ENCODE assay signal across 1 cellular context in the genomic region with DNA sequence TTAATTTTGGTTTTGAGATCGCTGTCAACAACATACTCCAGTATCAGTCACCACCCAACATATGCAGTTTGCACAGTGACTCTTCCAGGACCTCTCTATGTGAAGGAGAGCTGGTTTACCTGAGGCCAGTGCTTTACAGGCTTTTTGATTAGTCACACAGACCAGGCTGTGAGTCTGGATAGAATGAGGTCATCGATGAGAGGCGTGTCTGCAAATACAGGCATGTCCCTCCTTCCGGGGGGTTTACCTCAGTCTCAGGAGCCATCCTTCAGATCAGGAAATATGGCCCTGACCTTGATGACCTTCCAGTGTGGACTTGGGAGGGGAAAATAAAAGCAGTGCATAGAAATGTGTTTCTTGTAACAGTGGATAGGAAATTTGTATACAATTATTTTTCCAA.
TF ChIP-seq lines count a peak whose summit lies in the region.

No MANE protein-coding gene starts in this region.

TF ChIP-seq in HepG2, 621 proteins besides CTCF, POLR2A, EP300 and RAD21 (continued from another document and continues in another):
- TF ChIP-seq NR2F6 (IDR thresholded peaks at IDR 0.05) (peak; percentile 70), NR2F6 (CRISPR knock-in tag; IDR thresholded peaks at IDR 0.05) (peak; percentile 78), ATF4 (CRISPR knock-in tag; IDR thresholded peaks at IDR 0.05) (no peak), AHR (CRISPR knock-in tag; IDR thresholded peaks at IDR 0.05) (no peak), PATZ1 (CRISPR knock-in tag; IDR thresholded peaks at IDR 0.05) (0 out of 2 replicates have a peak, but pooled peaks have one; percentile 18), CREB1 (IDR thresholded peaks at IDR 0.05) (no peak), CREB1 (CRISPR knock-in tag; IDR thresholded peaks at IDR 0.05) (0 out of 2 replicates have a peak, but pooled peaks have one; percentile 36), KAT7 (CRISPR knock-in tag; IDR thresholded peaks at IDR 0.05; ENCODE audit: borderline replicate concordance) (no peak), PHF21A (CRISPR knock-in tag; IDR thresholded peaks at IDR 0.05) (no peak), KAT2B (IDR thresholded peaks at IDR 0.05; ENCODE audit: borderline replicate concordance, low read depth, low read length) (no peak), ZNF263 (CRISPR knock-in tag; IDR thresholded peaks at IDR 0.05) (no peak), RARA (CRISPR knock-in tag; IDR thresholded peaks at IDR 0.05) (peak; percentile 68), MED8 (CRISPR knock-in tag; IDR thresholded peaks at IDR 0.05; ENCODE audit: insufficient replicate concordance) (no peak), NCOA2 (CRISPR knock-in tag; IDR thresholded peaks at IDR 0.05) (0 out of 2 replicates have a peak, but pooled peaks have one; percentile 16), ZNF703 (CRISPR knock-in tag; IDR thresholded peaks at IDR 0.05; ENCODE audit: borderline replicate concordance) (no peak), ZNF512B (CRISPR knock-in tag; IDR thresholded peaks at IDR 0.05; ENCODE audit: borderline replicate concordance) (no peak), ATAD3A (CRISPR knock-in tag; IDR thresholded peaks at IDR 0.05) (no peak), ZNF3 (CRISPR knock-in tag; IDR thresholded peaks at IDR 0.05) (no peak), TMF1 (CRISPR knock-in tag; IDR thresholded peaks at IDR 0.05; ENCODE audit: low read depth) (no peak), NPAS2 (CRISPR knock-in tag; IDR thresholded peaks at IDR 0.05; ENCODE audit: borderline replicate concordance) (no peak), JUN (CRISPR knock-in tag; IDR thresholded peaks at IDR 0.05) (peak; percentile 76; the same call in 1 of the 2 replicates), ZNF777 (CRISPR knock-in tag; IDR thresholded peaks at IDR 0.05) (no peak), PHF5A (CRISPR knock-in tag; IDR thresholded peaks at IDR 0.05; ENCODE audit: low read depth, unreplicated experiment) (no peak), ZUFSP (CRISPR knock-in tag; IDR thresholded peaks at IDR 0.05; ENCODE audit: borderline replicate concordance) (no peak), TCF7 (IDR thresholded peaks at IDR 0.05; ENCODE audit: low read depth) (peak; percentile 20; the same call in 1 of the 2 replicates), BHLHE40 (IDR thresholded peaks at IDR 0.05; ENCODE audit: low read length) (0 out of 2 replicates have a peak, but pooled peaks have one; percentile 13), SP5 (CRISPR knock-in tag; IDR thresholded peaks at IDR 0.05; ENCODE audit: borderline replicate concordance, low read depth) (peak; percentile 77), RXRB (CRISPR knock-in tag; IDR thresholded peaks at IDR 0.05; ENCODE audit: borderline replicate concordance) (peak; percentile 63), GABPA (IDR thresholded peaks at IDR 0.05; ENCODE audit: low read depth, low read length) (no peak), GABPA (CRISPR knock-in tag; IDR thresholded peaks at IDR 0.05; ENCODE audit: low read depth) (peak; percentile 62), MAFG (CRISPR knock-in tag; IDR thresholded peaks at IDR 0.05) (no peak), ELF1 (CRISPR knock-in tag; IDR thresholded peaks at IDR 0.05) (no peak), SMAD9 (CRISPR knock-in tag; IDR thresholded peaks at IDR 0.05) (no peak), ETV5 (CRISPR knock-in tag; IDR thresholded peaks at IDR 0.05; ENCODE audit: borderline replicate concordance) (peak; percentile 86; the same call in 1 of the 2 replicates), FOXP4 (CRISPR knock-in tag; IDR thresholded peaks at IDR 0.05) (no peak), HMG20A (CRISPR knock-in tag; IDR thresholded peaks at IDR 0.05; ENCODE audit: borderline replicate concordance) (peak; percentile 72; the same call in 1 of the 2 replicates), POGZ (CRISPR knock-in tag; IDR thresholded peaks at IDR 0.05) (peak; percentile 34; the same call in 1 of the 2 replicates)
- TF ChIP-seq, protein P1, sequence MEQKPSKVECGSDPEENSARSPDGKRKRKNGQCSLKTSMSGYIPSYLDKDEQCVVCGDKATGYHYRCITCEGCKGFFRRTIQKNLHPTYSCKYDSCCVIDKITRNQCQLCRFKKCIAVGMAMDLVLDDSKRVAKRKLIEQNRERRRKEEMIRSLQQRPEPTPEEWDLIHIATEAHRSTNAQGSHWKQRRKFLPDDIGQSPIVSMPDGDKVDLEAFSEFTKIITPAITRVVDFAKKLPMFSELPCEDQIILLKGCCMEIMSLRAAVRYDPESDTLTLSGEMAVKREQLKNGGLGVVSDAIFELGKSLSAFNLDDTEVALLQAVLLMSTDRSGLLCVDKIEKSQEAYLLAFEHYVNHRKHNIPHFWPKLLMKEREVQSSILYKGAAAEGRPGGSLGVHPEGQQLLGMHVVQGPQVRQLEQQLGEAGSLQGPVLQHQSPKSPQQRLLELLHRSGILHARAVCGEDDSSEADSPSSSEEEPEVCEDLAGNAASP (CRISPR knock-in tag; IDR thresholded peaks at IDR 0.05; ENCODE audit: borderline replicate concordance) = no peak
- TF ChIP-seq, protein P2, sequence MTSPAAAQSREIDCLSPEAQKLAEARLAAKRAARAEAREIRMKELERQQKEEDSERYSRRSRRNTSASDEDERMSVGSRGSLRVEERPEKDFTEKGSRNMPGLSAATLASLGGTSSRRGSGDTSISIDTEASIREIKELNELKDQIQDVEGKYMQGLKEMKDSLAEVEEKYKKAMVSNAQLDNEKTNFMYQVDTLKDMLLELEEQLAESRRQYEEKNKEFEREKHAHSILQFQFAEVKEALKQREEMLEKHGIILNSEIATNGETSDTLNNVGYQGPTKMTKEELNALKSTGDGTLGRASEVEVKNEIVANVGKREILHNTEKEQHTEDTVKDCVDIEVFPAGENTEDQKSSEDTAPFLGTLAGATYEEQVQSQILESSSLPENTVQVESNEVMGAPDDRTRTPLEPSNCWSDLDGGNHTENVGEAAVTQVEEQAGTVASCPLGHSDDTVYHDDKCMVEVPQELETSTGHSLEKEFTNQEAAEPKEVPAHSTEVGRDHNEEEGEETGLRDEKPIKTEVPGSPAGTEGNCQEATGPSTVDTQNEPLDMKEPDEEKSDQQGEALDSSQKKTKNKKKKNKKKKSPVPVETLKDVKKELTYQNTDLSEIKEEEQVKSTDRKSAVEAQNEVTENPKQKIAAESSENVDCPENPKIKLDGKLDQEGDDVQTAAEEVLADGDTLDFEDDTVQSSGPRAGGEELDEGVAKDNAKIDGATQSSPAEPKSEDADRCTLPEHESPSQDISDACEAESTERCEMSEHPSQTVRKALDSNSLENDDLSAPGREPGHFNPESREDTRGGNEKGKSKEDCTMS (CRISPR knock-in tag; conservative IDR thresholded peaks at IDR 0.05) = no peak
- TF ChIP-seq, protein P3, sequence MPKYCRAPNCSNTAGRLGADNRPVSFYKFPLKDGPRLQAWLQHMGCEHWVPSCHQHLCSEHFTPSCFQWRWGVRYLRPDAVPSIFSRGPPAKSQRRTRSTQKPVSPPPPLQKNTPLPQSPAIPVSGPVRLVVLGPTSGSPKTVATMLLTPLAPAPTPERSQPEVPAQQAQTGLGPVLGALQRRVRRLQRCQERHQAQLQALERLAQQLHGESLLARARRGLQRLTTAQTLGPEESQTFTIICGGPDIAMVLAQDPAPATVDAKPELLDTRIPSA (CRISPR knock-in tag; IDR thresholded peaks at IDR 0.05; ENCODE audit: borderline replicate concordance) = no peak
- TF ChIP-seq, protein P4, sequence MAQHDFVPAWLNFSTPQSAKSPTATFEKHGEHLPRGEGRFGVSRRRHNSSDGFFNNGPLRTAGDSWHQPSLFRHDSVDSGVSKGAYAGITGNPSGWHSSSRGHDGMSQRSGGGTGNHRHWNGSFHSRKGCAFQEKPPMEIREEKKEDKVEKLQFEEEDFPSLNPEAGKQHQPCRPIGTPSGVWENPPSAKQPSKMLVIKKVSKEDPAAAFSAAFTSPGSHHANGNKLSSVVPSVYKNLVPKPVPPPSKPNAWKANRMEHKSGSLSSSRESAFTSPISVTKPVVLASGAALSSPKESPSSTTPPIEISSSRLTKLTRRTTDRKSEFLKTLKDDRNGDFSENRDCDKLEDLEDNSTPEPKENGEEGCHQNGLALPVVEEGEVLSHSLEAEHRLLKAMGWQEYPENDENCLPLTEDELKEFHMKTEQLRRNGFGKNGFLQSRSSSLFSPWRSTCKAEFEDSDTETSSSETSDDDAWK (CRISPR knock-in tag; IDR thresholded peaks at IDR 0.05) = no peak
- TF ChIP-seq, protein P5, sequence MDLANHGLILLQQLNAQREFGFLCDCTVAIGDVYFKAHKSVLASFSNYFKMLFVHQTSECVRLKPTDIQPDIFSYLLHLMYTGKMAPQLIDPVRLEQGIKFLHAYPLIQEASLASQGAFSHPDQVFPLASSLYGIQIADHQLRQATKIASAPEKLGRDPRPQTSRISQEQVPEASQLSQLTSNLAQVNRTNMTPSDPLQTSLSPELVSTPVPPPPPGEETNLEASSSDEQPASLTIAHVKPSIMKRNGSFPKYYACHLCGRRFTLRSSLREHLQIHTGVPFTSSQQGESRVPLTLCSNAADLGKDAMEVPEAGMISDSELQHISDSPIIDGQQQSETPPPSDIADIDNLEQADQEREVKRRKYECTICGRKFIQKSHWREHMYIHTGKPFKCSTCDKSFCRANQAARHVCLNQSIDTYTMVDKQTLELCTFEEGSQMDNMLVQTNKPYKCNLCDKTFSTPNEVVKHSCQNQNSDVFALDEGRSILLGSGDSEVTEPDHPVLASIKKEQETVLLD (CRISPR knock-in tag; IDR thresholded peaks at IDR 0.05; ENCODE audit: low read depth) = no peak
- TF ChIP-seq, protein P6, sequence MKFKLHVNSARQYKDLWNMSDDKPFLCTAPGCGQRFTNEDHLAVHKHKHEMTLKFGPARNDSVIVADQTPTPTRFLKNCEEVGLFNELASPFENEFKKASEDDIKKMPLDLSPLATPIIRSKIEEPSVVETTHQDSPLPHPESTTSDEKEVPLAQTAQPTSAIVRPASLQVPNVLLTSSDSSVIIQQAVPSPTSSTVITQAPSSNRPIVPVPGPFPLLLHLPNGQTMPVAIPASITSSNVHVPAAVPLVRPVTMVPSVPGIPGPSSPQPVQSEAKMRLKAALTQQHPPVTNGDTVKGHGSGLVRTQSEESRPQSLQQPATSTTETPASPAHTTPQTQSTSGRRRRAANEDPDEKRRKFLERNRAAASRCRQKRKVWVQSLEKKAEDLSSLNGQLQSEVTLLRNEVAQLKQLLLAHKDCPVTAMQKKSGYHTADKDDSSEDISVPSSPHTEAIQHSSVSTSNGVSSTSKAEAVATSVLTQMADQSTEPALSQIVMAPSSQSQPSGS (CRISPR knock-in tag; IDR thresholded peaks at IDR 0.05) = peak; percentile 80; the same call in 1 of the 2 replicates
